1 cellular context compared by ENCODE assay signal in the genomic region with DNA sequence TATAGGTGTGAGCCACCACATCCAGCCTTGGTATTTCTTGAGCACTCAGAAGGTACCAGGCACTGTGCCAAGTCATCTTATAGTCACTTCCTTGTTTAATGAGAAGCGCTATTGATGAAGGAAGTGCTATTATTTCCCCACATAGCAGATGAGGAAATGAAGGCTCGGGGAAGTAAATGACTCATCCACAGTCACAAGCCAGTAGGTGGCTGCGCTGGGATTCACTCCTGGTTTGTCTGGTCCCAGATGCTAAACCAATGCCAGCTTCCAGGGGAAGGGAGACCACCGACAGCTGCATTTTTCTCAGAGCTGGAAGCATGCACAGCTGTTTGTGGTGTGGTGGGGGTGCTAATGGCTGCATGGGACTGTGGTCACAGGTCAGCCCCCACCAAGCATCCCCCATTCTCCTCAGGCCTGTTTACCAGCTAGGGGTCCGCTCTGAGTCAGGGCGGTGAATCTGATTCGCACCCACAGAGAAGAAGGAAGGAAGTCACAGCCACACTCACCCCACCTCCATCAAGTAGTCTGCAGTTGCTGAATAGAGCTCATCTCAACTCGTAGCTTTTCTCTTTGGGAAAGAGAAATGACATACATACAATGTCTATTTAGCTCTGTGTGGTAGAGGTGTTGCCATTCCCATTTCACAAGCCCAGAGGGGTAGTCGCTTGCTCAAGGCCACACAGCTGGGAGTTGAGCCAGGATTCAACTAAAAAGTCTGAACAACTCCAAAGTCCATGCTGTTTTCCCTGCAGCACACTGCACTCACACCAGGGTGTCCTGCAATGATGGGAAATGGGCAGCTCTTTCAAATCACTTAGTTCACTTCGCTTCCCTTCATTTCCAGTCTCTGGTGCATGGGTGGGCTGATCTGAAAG.
TF ChIP-seq lines count a peak whose summit lies in the region.

No MANE protein-coding gene starts in this region.

TF ChIP-seq in HepG2, 621 proteins besides CTCF, POLR2A, EP300 and RAD21 (continued from another document and continues in another):
- TF ChIP-seq, protein P1, sequence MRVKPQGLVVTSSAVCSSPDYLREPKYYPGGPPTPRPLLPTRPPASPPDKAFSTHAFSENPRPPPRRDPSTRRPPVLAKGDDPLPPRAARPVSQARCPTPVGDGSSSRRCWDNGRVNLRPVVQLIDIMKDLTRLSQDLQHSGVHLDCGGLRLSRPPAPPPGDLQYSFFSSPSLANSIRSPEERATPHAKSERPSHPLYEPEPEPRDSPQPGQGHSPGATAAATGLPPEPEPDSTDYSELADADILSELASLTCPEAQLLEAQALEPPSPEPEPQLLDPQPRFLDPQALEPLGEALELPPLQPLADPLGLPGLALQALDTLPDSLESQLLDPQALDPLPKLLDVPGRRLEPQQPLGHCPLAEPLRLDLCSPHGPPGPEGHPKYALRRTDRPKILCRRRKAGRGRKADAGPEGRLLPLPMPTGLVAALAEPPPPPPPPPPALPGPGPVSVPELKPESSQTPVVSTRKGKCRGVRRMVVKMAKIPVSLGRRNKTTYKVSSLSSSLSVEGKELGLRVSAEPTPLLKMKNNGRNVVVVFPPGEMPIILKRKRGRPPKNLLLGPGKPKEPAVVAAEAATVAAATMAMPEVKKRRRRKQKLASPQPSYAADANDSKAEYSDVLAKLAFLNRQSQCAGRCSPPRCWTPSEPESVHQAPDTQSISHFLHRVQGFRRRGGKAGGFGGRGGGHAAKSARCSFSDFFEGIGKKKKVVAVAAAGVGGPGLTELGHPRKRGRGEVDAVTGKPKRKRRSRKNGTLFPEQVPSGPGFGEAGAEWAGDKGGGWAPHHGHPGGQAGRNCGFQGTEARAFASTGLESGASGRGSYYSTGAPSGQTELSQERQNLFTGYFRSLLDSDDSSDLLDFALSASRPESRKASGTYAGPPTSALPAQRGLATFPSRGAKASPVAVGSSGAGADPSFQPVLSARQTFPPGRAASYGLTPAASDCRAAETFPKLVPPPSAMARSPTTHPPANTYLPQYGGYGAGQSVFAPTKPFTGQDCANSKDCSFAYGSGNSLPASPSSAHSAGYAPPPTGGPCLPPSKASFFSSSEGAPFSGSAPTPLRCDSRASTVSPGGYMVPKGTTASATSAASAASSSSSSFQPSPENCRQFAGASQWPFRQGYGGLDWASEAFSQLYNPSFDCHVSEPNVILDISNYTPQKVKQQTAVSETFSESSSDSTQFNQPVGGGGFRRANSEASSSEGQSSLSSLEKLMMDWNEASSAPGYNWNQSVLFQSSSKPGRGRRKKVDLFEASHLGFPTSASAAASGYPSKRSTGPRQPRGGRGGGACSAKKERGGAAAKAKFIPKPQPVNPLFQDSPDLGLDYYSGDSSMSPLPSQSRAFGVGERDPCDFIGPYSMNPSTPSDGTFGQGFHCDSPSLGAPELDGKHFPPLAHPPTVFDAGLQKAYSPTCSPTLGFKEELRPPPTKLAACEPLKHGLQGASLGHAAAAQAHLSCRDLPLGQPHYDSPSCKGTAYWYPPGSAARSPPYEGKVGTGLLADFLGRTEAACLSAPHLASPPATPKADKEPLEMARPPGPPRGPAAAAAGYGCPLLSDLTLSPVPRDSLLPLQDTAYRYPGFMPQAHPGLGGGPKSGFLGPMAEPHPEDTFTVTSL (CRISPR knock-in tag; IDR thresholded peaks at IDR 0.05; ENCODE audit: borderline replicate concordance): peak; percentile 45; the same call in 1 of the 2 replicates
- TF ChIP-seq E2F1 (CRISPR knock-in tag; IDR thresholded peaks at IDR 0.05): no peak
- no peak for TF ChIP-seq ZNF546 (CRISPR knock-in tag; conservative IDR thresholded peaks at IDR 0.05)
- no peak for TF ChIP-seq ZNF574 (CRISPR knock-in tag; IDR thresholded peaks at IDR 0.05)
- TF ChIP-seq, protein P2, sequence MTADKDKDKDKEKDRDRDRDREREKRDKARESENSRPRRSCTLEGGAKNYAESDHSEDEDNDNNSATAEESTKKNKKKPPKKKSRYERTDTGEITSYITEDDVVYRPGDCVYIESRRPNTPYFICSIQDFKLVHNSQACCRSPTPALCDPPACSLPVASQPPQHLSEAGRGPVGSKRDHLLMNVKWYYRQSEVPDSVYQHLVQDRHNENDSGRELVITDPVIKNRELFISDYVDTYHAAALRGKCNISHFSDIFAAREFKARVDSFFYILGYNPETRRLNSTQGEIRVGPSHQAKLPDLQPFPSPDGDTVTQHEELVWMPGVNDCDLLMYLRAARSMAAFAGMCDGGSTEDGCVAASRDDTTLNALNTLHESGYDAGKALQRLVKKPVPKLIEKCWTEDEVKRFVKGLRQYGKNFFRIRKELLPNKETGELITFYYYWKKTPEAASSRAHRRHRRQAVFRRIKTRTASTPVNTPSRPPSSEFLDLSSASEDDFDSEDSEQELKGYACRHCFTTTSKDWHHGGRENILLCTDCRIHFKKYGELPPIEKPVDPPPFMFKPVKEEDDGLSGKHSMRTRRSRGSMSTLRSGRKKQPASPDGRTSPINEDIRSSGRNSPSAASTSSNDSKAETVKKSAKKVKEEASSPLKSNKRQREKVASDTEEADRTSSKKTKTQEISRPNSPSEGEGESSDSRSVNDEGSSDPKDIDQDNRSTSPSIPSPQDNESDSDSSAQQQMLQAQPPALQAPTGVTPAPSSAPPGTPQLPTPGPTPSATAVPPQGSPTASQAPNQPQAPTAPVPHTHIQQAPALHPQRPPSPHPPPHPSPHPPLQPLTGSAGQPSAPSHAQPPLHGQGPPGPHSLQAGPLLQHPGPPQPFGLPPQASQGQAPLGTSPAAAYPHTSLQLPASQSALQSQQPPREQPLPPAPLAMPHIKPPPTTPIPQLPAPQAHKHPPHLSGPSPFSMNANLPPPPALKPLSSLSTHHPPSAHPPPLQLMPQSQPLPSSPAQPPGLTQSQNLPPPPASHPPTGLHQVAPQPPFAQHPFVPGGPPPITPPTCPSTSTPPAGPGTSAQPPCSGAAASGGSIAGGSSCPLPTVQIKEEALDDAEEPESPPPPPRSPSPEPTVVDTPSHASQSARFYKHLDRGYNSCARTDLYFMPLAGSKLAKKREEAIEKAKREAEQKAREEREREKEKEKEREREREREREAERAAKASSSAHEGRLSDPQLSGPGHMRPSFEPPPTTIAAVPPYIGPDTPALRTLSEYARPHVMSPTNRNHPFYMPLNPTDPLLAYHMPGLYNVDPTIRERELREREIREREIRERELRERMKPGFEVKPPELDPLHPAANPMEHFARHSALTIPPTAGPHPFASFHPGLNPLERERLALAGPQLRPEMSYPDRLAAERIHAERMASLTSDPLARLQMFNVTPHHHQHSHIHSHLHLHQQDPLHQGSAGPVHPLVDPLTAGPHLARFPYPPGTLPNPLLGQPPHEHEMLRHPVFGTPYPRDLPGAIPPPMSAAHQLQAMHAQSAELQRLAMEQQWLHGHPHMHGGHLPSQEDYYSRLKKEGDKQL (CRISPR knock-in tag; IDR thresholded peaks at IDR 0.05; ENCODE audit: low read depth): no peak
- no peak for TF ChIP-seq MIXL1 (CRISPR knock-in tag; IDR thresholded peaks at IDR 0.05)
- no peak for TF ChIP-seq SMYD3 (CRISPR knock-in tag; IDR thresholded peaks at IDR 0.05)
- TF ChIP-seq REL (CRISPR knock-in tag; conservative IDR thresholded peaks at IDR 0.05): no peak
- no peak for TF ChIP-seq ARNTL (CRISPR knock-in tag; IDR thresholded peaks at IDR 0.05)
- TF ChIP-seq ZNF607 (CRISPR knock-in tag; IDR thresholded peaks at IDR 0.05; ENCODE audit: borderline replicate concordance): no peak
- TF ChIP-seq ZNF510 (CRISPR knock-in tag; IDR thresholded peaks at IDR 0.05; ENCODE audit: low read depth): no peak
- no peak for TF ChIP-seq ZNF24 (IDR thresholded peaks at IDR 0.05)
- TF ChIP-seq, protein P3, sequence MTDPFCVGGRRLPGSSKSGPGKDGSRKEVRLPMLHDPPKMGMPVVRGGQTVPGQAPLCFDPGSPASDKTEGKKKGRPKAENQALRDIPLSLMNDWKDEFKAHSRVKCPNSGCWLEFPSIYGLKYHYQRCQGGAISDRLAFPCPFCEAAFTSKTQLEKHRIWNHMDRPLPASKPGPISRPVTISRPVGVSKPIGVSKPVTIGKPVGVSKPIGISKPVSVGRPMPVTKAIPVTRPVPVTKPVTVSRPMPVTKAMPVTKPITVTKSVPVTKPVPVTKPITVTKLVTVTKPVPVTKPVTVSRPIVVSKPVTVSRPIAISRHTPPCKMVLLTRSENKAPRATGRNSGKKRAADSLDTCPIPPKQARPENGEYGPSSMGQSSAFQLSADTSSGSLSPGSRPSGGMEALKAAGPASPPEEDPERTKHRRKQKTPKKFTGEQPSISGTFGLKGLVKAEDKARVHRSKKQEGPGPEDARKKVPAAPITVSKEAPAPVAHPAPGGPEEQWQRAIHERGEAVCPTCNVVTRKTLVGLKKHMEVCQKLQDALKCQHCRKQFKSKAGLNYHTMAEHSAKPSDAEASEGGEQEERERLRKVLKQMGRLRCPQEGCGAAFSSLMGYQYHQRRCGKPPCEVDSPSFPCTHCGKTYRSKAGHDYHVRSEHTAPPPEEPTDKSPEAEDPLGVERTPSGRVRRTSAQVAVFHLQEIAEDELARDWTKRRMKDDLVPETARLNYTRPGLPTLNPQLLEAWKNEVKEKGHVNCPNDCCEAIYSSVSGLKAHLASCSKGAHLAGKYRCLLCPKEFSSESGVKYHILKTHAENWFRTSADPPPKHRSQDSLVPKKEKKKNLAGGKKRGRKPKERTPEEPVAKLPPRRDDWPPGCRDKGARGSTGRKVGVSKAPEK (CRISPR knock-in tag; IDR thresholded peaks at IDR 0.05; ENCODE audit: borderline replicate concordance): no peak
- TF ChIP-seq, protein P4, sequence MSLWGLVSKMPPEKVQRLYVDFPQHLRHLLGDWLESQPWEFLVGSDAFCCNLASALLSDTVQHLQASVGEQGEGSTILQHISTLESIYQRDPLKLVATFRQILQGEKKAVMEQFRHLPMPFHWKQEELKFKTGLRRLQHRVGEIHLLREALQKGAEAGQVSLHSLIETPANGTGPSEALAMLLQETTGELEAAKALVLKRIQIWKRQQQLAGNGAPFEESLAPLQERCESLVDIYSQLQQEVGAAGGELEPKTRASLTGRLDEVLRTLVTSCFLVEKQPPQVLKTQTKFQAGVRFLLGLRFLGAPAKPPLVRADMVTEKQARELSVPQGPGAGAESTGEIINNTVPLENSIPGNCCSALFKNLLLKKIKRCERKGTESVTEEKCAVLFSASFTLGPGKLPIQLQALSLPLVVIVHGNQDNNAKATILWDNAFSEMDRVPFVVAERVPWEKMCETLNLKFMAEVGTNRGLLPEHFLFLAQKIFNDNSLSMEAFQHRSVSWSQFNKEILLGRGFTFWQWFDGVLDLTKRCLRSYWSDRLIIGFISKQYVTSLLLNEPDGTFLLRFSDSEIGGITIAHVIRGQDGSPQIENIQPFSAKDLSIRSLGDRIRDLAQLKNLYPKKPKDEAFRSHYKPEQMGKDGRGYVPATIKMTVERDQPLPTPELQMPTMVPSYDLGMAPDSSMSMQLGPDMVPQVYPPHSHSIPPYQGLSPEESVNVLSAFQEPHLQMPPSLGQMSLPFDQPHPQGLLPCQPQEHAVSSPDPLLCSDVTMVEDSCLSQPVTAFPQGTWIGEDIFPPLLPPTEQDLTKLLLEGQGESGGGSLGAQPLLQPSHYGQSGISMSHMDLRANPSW (CRISPR knock-in tag; IDR thresholded peaks at IDR 0.05; ENCODE audit: borderline replicate concordance): 0 out of 2 replicates have a peak, but pooled peaks have one; percentile 34
- TF ChIP-seq ZBTB7A (CRISPR knock-in tag; IDR thresholded peaks at IDR 0.05): no peak
- no peak for TF ChIP-seq ZNF724P (CRISPR knock-in tag; IDR thresholded peaks at IDR 0.05; ENCODE audit: borderline replicate concordance)
- TF ChIP-seq PCBP2 (optimal IDR thresholded peaks at IDR 0.05; ENCODE audit: low read depth, low read length, poor library complexity, severe bottlenecking): no peak
- TF ChIP-seq, protein P5, sequence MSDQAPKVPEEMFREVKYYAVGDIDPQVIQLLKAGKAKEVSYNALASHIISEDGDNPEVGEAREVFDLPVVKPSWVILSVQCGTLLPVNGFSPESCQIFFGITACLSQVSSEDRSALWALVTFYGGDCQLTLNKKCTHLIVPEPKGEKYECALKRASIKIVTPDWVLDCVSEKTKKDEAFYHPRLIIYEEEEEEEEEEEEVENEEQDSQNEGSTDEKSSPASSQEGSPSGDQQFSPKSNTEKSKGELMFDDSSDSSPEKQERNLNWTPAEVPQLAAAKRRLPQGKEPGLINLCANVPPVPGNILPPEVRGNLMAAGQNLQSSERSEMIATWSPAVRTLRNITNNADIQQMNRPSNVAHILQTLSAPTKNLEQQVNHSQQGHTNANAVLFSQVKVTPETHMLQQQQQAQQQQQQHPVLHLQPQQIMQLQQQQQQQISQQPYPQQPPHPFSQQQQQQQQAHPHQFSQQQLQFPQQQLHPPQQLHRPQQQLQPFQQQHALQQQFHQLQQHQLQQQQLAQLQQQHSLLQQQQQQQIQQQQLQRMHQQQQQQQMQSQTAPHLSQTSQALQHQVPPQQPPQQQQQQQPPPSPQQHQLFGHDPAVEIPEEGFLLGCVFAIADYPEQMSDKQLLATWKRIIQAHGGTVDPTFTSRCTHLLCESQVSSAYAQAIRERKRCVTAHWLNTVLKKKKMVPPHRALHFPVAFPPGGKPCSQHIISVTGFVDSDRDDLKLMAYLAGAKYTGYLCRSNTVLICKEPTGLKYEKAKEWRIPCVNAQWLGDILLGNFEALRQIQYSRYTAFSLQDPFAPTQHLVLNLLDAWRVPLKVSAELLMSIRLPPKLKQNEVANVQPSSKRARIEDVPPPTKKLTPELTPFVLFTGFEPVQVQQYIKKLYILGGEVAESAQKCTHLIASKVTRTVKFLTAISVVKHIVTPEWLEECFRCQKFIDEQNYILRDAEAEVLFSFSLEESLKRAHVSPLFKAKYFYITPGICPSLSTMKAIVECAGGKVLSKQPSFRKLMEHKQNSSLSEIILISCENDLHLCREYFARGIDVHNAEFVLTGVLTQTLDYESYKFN (CRISPR knock-in tag; conservative IDR thresholded peaks at IDR 0.05): peak; percentile 76
- no peak for TF ChIP-seq GFI1 (CRISPR knock-in tag; IDR thresholded peaks at IDR 0.05; ENCODE audit: borderline replicate concordance)
